In genomic region chr10:61609609-61610166, GRCh38 we compare ENCODE assay signal across 23 cellular contexts.
"Had no signal": no experiment of that assay in that cellular context is flagged by ENCODE, and none has a peak within 500 bp of the region (broad histone marks: within the 10 kb centered on the region; RNA-seq: fewer than 3 reads in every experiment).

No MANE protein-coding gene starts in this region.

- FAIRE-seq: bronchial epithelial cell had no signal

- H3K27ac ChIP-seq: body of pancreas had no signal

- H3K9me3 ChIP-seq: body of pancreas had no signal

- H3K4me3 ChIP-seq: body of pancreas had no signal

- ATAC-seq: activated CD8-positive, alpha-beta T cell treated with anti-CD3 and anti-CD28 coated beads, Interleukin-2, amount 10 ng/mL, durations not matched to agents 7 days and 5 days; body of pancreas; Right ventricle myocardium inferior; WTC11 had no signal

- DNase-seq: activated CD4-positive, alpha-beta T cell treated with anti-CD3 and anti-CD28 coated beads for 48 hours; activated CD4-positive, alpha-beta T cell treated with anti-CD3 and anti-CD28 coated beads, Interleukin-2, amount 50 U/mL, for 4 hours; activated CD4-positive, CD25-positive, alpha-beta regulatory T cell treated with anti-CD3 and anti-CD28 coated beads, Interleukin-2, amount 50 U/mL, for 72 hours; activated CD8-positive, alpha-beta memory T cell treated with anti-CD3 and anti-CD28 coated beads, Interleukin-2, amount 50 U/mL, for 48 hours; activated CD8-positive, alpha-beta T cell treated with anti-CD3 and anti-CD28 coated beads, Interleukin-2, amount 10 ng/mL, durations not matched to agents 7 days and 5 days; activated naive CD4-positive, alpha-beta T cell treated with anti-CD3 and anti-CD28 coated beads, Interleukin-2, amount 50 U/mL, for 16 hours; activated naive CD8-positive, alpha-beta T cell treated with anti-CD3 and anti-CD28 coated beads, Interleukin-2, amount 10 ng/mL, durations not matched to agents 7 days and 5 days; activated T-cell treated with anti-CD3 and anti-CD28 coated beads, Interleukin-2, amount 50 U/mL, for 1 hour; aorta; body of pancreas; central memory CD4-positive, alpha-beta T cell; KG1; NCI-H1092; NCI-H1417; NCI-H1694; NCI-H2029 treated with DMSO at 0.1 percent for 48 hours; NCI-H345; NCI-H510A; NCI-H526 treated with DMSO at 0.1 percent for 48 hours; NCI-H82 had no signal
